ENCODE assay signal across 8 cellular contexts in genomic region chr11:72780291-72781062, GRCh38. TPM values are rescaled to one million over a fixed set of nuclear protein-coding genes. Genes with fewer than 3 reads are reported as not detected.
DNase-seq lines count a peak whose midpoint lies in the region; ATAC-seq and TF ChIP-seq lines count a peak whose summit lies in the region.

No MANE protein-coding gene starts in this region.

- H3K36me3 Mint-ChIP-seq in mesothelial cell of epicardium, result no peaks in the 10 kb centered on the region

- ATAC-seq in Right ventricle myocardium inferior (no peak), HG03378 (IDR thresholded peaks at IDR 0.05; ENCODE audit: unreplicated experiment) (no peak), HG03439 (IDR thresholded peaks at IDR 0.05; ENCODE audit: unreplicated experiment) (no peak)

- H3K27ac Mint-ChIP-seq in mesothelial cell of epicardium, result no peak overlapping the region

- no peak for TF ChIP-seq POLR2A in breast epithelium (IDR thresholded peaks at IDR 0.05)
- TF ChIP-seq POLR2A in vagina (IDR thresholded peaks at IDR 0.05), result no peak

- H3K4me1 Mint-ChIP-seq in mesothelial cell of epicardium, result peaks cover 28% of the 10 kb centered on the region

- no peak overlapping the region for H3K27ac ChIP-seq in left ventricle myocardium inferior (replicated peaks)
- peak overlapping the region; percentile 83 to 93 for H3K27ac ChIP-seq in breast epithelium
- peak overlapping the region; percentile 75 for H3K27ac ChIP-seq in vagina

- DNase-seq in left ventricle myocardium inferior (no peak), Right ventricle myocardium inferior (ENCODE audit: missing footprints) (no peak), breast epithelium (ENCODE audit: low spot score in 2 of 2) (no peak), mesothelial cell of epicardium (ENCODE audit: low spot score in 2 of 2, unreplicated experiment in 2 of 2) (no peak), vagina (ENCODE audit: extremely low spot score in 2 of 2) (no peak), epidermal melanocyte (ENCODE audit: insufficient read length, low spot score) (no peak)

- H3K27me3 ChIP-seq in left ventricle myocardium inferior (ENCODE audit: low read depth) (no peaks in the 10 kb centered on the region), breast epithelium (no peaks in the 10 kb centered on the region), vagina (no peaks in the 10 kb centered on the region)

- intact Hi-C loops in left ventricle myocardium inferior (cut with micrococcal nuclease) (no loop called here), Right ventricle myocardium inferior (cut with DNase I) (no loop called here), breast epithelium (cut with DNase I; ENCODE audit: low total_unique reads) (loop anchor here (10.0 kb wide), 1 partner anchor 56 kb away; no protein-coding TSS in a partner anchor), vagina (cut with DNase I) (no loop called here)

- TF ChIP-seq CTCF in left ventricle myocardium inferior (IDR thresholded peaks at IDR 0.05; ENCODE audit: borderline replicate concordance) (no peak), breast epithelium (IDR thresholded peaks at IDR 0.05) (no peak), mesothelial cell of epicardium (IDR thresholded peaks at IDR 0.05; ENCODE audit: unreplicated experiment) (no peak), vagina (IDR thresholded peaks at IDR 0.05) (no peak)

- peak overlapping the region; percentile 74 for H3K4me3 Mint-ChIP-seq in mesothelial cell of epicardium

- H3K27me3 Mint-ChIP-seq in mesothelial cell of epicardium (ENCODE audit: low read depth), result no peaks in the 10 kb centered on the region

- H3K4me1 ChIP-seq in left ventricle myocardium inferior (peaks cover 51% of the 10 kb centered on the region), breast epithelium (peaks cover 3 to 22% of the 10 kb centered on the region in 2 donors), vagina (peaks cover 57% of the 10 kb centered on the region)

- no peaks in the 10 kb centered on the region for H3K36me3 ChIP-seq in left ventricle myocardium inferior
- no peaks in the 10 kb centered on the region for H3K36me3 ChIP-seq in breast epithelium
- no peaks in the 10 kb centered on the region for H3K36me3 ChIP-seq in vagina

- H3K4me3 ChIP-seq in left ventricle myocardium inferior (peak overlapping the region; percentile 79), breast epithelium (peak overlapping the region; percentile 57 to 92 (median 81)), vagina (peak overlapping the region; percentile 55 to 74)

- no peaks in the 10 kb centered on the region for H3K9me3 ChIP-seq in left ventricle myocardium inferior (replicated peaks)
- H3K9me3 ChIP-seq in breast epithelium, result no peaks in the 10 kb centered on the region
- no peaks in the 10 kb centered on the region for H3K9me3 ChIP-seq in vagina

- no peaks in the 10 kb centered on the region for H3K9me3 Mint-ChIP-seq in mesothelial cell of epicardium

RNA-seq across cellular contexts. Expression of gene STARD10, which starts 13.4 kb away (rescaled TPM):
- total RNA-seq in left ventricle myocardium inferior, result 93.6 TPM
- 114 TPM for total RNA-seq in Right ventricle myocardium inferior
- total RNA-seq in breast epithelium, result 100 to 1,000 TPM in 1 of 3 donors, 10 to 100 TPM in 2; 20.6 to 117 (median 93.7) TPM
- total RNA-seq in mesothelial cell of epicardium, result 51.1 to 54.9 TPM (median 54.7 TPM) in 3 replicates
- 75.9 TPM for total RNA-seq in vagina

RNA-seq across cellular contexts. Expression of gene ARAP1, which starts 28.3 kb away (rescaled TPM):
- total RNA-seq in left ventricle myocardium inferior, result 51.9 TPM
- total RNA-seq in Right ventricle myocardium inferior, result 55.2 TPM
- 100 to 1,000 TPM in 1 of 3 donors, 10 to 100 TPM in 2; 85.9 to 109 (median 97.0) TPM for total RNA-seq in breast epithelium
- 154 to 163 TPM (median 155 TPM) in 3 replicates for total RNA-seq in mesothelial cell of epicardium
- total RNA-seq in vagina, result 59.2 TPM

RNA-seq across cellular contexts. Expression of gene ATG16L2, which starts 33.7 kb away (rescaled TPM):
- total RNA-seq in left ventricle myocardium inferior (14.4 TPM), Right ventricle myocardium inferior (16.5 TPM), breast epithelium (10 to 100 TPM; 18.7 to 39.2 (median 28.2) TPM), mesothelial cell of epicardium (44.0 to 48.0 TPM (median 45.0 TPM) in 3 replicates), vagina (32.2 TPM)
